In the genomic region with DNA sequence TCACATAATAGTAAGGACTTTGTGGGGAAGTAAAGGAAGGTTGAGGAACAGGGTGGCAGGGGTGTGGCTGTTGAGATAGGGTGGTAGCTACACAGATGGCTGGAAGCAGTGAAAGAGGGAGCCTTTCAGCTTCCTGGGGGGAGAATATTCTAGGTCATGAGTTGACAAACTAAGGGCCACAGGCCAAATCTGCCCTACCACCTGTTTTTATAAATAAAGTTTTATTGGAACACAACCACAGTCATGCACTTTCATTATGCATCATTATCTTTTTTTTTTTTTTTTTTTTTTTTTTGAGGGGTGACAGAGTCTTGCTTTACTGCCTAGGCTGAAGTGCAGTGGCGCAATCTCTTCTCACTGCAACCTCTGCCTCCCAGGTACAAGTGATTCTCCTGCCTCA, we compare ENCODE assay signal across 1 cellular context.
TF ChIP-seq lines count a peak whose summit lies in the region.

No MANE protein-coding gene starts in this region.

TF ChIP-seq in HepG2, 621 proteins besides CTCF, POLR2A, EP300 and RAD21 (continued from another document):
- TF ChIP-seq THRA (CRISPR knock-in tag; IDR thresholded peaks at IDR 0.05; ENCODE audit: borderline replicate concordance), result no peak
TF ChIP-seq in HepG2: peak in this region for 1.
